In genomic region chr1:27858072-27858948, GRCh38 we compare ENCODE assay signal across 8 cellular contexts. TPM values are rescaled to one million over a fixed set of nuclear protein-coding genes. Genes with fewer than 3 reads are reported as not detected.
DNase-seq lines count a peak whose midpoint lies in the region; ATAC-seq and TF ChIP-seq lines count a peak whose summit lies in the region.

No MANE protein-coding gene starts in this region.

- peak; percentile 95 for TF ChIP-seq CTCF in C4-2B (conservative IDR thresholded peaks at IDR 0.05)

- H3K4me1 Mint-ChIP-seq in activated naive CD4-positive, alpha-beta T cell treated with anti-CD3 and anti-CD28 coated beads, Interleukin-2, amount 50 U/mL, for 24 hours = peaks cover 26% of the 10 kb centered on the region

- H3K9me3 Mint-ChIP-seq in activated naive CD4-positive, alpha-beta T cell treated with anti-CD3 and anti-CD28 coated beads, Interleukin-2, amount 50 U/mL, for 24 hours = no peaks in the 10 kb centered on the region

- ATAC-seq in GM21423 (IDR thresholded peaks at IDR 0.05; ENCODE audit: unreplicated experiment) (peak; percentile 63), Right ventricle myocardium inferior (peak; percentile 90)

- no peaks in the 10 kb centered on the region for H3K27me3 Mint-ChIP-seq in activated naive CD4-positive, alpha-beta T cell treated with anti-CD3 and anti-CD28 coated beads, Interleukin-2, amount 50 U/mL, for 24 hours

- DNase-seq in NCI-H1048 (lab: John Stamatoyannopoulos, UW) (peak; percentile 59), SKM-1 treated with dmso at 0.1 percent for 144 hours (lab: John Stamatoyannopoulos, UW; ENCODE audit: unreplicated experiment) (peak; percentile 72), Right ventricle myocardium inferior (ENCODE audit: missing footprints) (peak; percentile 89), posterior vena cava (ENCODE audit: low spot score) (peak; percentile 96), ureter (ENCODE audit: low spot score) (peak; percentile 88)

- H3K27ac ChIP-seq in C4-2B = peak overlapping the region; percentile 5; the same call in 1 of the 2 replicates

- H3K36me3 Mint-ChIP-seq in activated naive CD4-positive, alpha-beta T cell treated with anti-CD3 and anti-CD28 coated beads, Interleukin-2, amount 50 U/mL, for 24 hours = no peaks in the 10 kb centered on the region

- no peak overlapping the region for H3K4me3 Mint-ChIP-seq in activated naive CD4-positive, alpha-beta T cell treated with anti-CD3 and anti-CD28 coated beads, Interleukin-2, amount 50 U/mL, for 24 hours

- intact Hi-C loops in Right ventricle myocardium inferior (cut with DNase I) (loop anchor here (2.0 to 5.0 kb wide), 2 partner anchors 120 to 349 kb away; no protein-coding TSS in a partner anchor), posterior vena cava (cut with DNase I) (no loop called here)

- peak overlapping the region; percentile 27 for H3K27ac Mint-ChIP-seq in activated naive CD4-positive, alpha-beta T cell treated with anti-CD3 and anti-CD28 coated beads, Interleukin-2, amount 50 U/mL, for 24 hours

RNA-seq across cellular contexts. Expression of gene THEMIS2, which starts 14.0 kb away (rescaled TPM):
- total RNA-seq in Right ventricle myocardium inferior (6.3 TPM), posterior vena cava (10 to 100 TPM; 21.0 to 34.7 TPM), ureter (10.7 TPM)

RNA-seq across cellular contexts. Expression of gene PPP1R8, which starts 27.7 kb away (rescaled TPM):
- 23.9 TPM for total RNA-seq in Right ventricle myocardium inferior
- total RNA-seq in posterior vena cava = 10 to 100 TPM; 27.9 to 29.6 TPM
- 46.2 TPM for total RNA-seq in ureter

RNA-seq across cellular contexts. Expression of gene RPA2, which starts 56.1 kb away (rescaled TPM):
- total RNA-seq in Right ventricle myocardium inferior = 24.0 TPM
- 10 to 100 TPM; 20.8 to 21.1 TPM for total RNA-seq in posterior vena cava
- total RNA-seq in ureter = 33.3 TPM

Comparison
In these comparisons a context has a peak if more than half of its experiments do, and no peak if none do; other contexts are left out.
1. Peak in every context shown above with its lines: DNase-seq, ATAC-seq and H3K27ac ChIP-seq.